ENCODE assay signal across 25 cellular contexts in the genomic region with DNA sequence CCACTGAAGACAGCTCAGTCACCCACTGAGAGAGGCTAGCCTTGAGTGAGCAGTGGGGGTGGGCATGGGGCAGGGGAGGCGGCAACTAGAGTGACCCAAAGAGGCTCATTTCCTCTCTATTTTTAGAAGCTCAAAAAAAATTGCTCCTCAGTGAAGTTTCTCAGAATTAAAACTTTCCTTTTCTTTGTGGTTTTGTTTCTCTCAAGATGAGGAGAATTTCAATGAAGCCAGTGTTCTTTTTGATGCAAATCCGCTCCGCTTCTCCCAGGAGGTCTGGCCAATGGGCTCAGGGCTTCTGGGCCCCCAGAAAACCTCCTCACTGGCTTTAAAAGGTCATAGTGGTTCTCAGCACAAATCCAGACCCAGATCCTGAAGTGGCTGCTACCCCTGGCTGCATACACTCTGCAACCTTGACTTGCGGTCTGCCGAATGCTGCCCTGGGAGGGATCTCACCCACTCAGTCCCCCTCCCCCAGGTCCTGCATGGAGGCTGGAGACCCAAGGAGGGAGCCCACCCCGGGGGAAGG. TPM values are rescaled to one million over a fixed set of nuclear protein-coding genes. Genes with fewer than 3 reads are reported as not detected.
DNase-seq lines count a peak whose midpoint lies in the region; ATAC-seq, FAIRE-seq and TF ChIP-seq lines count a peak whose summit lies in the region.
"Had no signal": no experiment of that assay in that cellular context is flagged by ENCODE, and none has a peak within 500 bp of the region (broad histone marks: within the 10 kb centered on the region; RNA-seq: fewer than 3 reads in every experiment).

TSS of gene ACSBG1 (minus strand) at position 51 of the 526 bp plus-strand sequence. CDS start 64 bp downstream, outside the sequence.

- H3K27ac Mint-ChIP-seq in GM23338: peak within 1 kb of the TSS; percentile 79
- H3K27ac Mint-ChIP-seq in WTC11: peak within 1 kb of the TSS; percentile 95
- H3K27ac Mint-ChIP-seq: effector memory CD8-positive, alpha-beta T cell; HFFc6; IgD-negative memory B cell had no signal

- H3K36me3 Mint-ChIP-seq in GM23338 (ENCODE audit: low read depth) (no peaks in the 10 kb centered on the region), WTC11 (no peaks in the 10 kb centered on the region; the same call in 1 of the 2 replicates)
- H3K36me3 Mint-ChIP-seq: CD4-positive, alpha-beta memory T cell; IgD-negative memory B cell had no signal

- H2AFZ ChIP-seq in GM23338: peak within 1 kb of the TSS; percentile 43
- peak within 1 kb of the TSS; percentile 74 for H2AFZ ChIP-seq in neuronal stem cell (ENCODE audit: low read length)

- no peak for FAIRE-seq in small intestine (lab: Jason Lieb, UNC)
- FAIRE-seq: GM12892, keratinocyte had no signal

- H3K4me2 ChIP-seq in GM23338 (peak within 1 kb of the TSS; percentile 70), neuronal stem cell (ENCODE audit: insufficient read depth, low read length, poor library complexity, severe bottlenecking) (no peak within 1 kb of the TSS)

- H3K9ac ChIP-seq in neuronal stem cell (ENCODE audit: low read depth, low read length, poor library complexity): peak within 1 kb of the TSS; percentile 63

- H2BK15ac ChIP-seq in neuronal stem cell (ENCODE audit: low read length): no peak within 1 kb of the TSS

- H3K4me3 ChIP-seq in GM23338 (peak within 1 kb of the TSS; percentile 29), neuronal stem cell (ENCODE audit: low read length in 2 of 2) (no peak within 1 kb of the TSS), small intestine (ENCODE audit: low read depth in 1 of 2, low read length in 2 of 2) (no peak within 1 kb of the TSS), lower lobe of right lung (no peak within 1 kb of the TSS)
- H3K4me3 ChIP-seq: MG63, tibial artery had no signal

- H2AK5ac ChIP-seq in neuronal stem cell (ENCODE audit: low read depth, low read length): peak within 1 kb of the TSS; percentile 46

- TF ChIP-seq CTCF in GM23338 (conservative IDR thresholded peaks at IDR 0.05; ENCODE audit: low read depth in 2 of 2): no peak
- no peak for TF ChIP-seq CTCF in WTC11 (IDR thresholded peaks at IDR 0.05)
- no peak for TF ChIP-seq CTCF in lower lobe of right lung (IDR thresholded peaks at IDR 0.05)

- no peaks in the 10 kb centered on the region for H3K9me3 Mint-ChIP-seq in GM23338
- no peaks in the 10 kb centered on the region; the same call in 1 of the 2 replicates for H3K9me3 Mint-ChIP-seq in WTC11
- H3K9me3 Mint-ChIP-seq: CD4-positive, alpha-beta memory T cell; effector memory CD8-positive, alpha-beta T cell; HFFc6; IgD-negative memory B cell had no signal

- H3K4me1 ChIP-seq in GM23338 (ENCODE audit: insufficient read depth) (peaks cover 25% of the 10 kb centered on the region), neuronal stem cell (ENCODE audit: control insufficient read depth in 2 of 2, insufficient read depth in 1 of 2, low read depth in 1 of 2, low read length in 2 of 2) (peaks cover 4 to 13% of the 10 kb centered on the region in 2 donors), small intestine (ENCODE audit: control insufficient read depth in 2 of 2, insufficient read depth in 1 of 2, low read depth in 1 of 2, low read length in 1 of 2) (no peaks in the 10 kb centered on the region), lower lobe of right lung (no peaks in the 10 kb centered on the region)
- H3K4me1 ChIP-seq: tibial artery had no signal

- no peak within 1 kb of the TSS for H4K91ac ChIP-seq in neuronal stem cell (ENCODE audit: low read depth, low read length, poor library complexity)

- intact Hi-C loops in lower lobe of right lung (cut with DNase I): no loop called here

- H3K27me3 ChIP-seq in GM23338 (ENCODE audit: insufficient read depth) (no peaks in the 10 kb centered on the region), neuronal stem cell (ENCODE audit: control insufficient read depth in 3 of 3, insufficient read depth in 3 of 3, low read depth in 1 of 3, low read length in 3 of 3) (no peaks in the 10 kb centered on the region), small intestine (ENCODE audit: control insufficient read depth in 2 of 2, insufficient read depth in 2 of 2, low read length in 2 of 2) (no peaks in the 10 kb centered on the region), lower lobe of right lung (ENCODE audit: low read depth) (no peaks in the 10 kb centered on the region)
- H3K27me3 ChIP-seq: MG63 had no signal

- H3F3A ChIP-seq in GM23338 (replicated peaks; ENCODE audit: low read depth): peaks cover 5% of the 10 kb centered on the region; the same call in 1 of the 2 replicates

- DNase-seq in GM23338 (ENCODE audit: low spot score) (peak; percentile 61), WTC11 (ENCODE audit: low spot score) (peak; percentile 28), foreskin melanocyte (peak; percentile 52), neuronal stem cell (ENCODE audit: low spot score) (no peak), NCI-H345 treated with DMSO at 0.1 percent for 48 hours (lab: John Stamatoyannopoulos, UW; ENCODE audit: unreplicated experiment) (no peak), small intestine (no peak), lower lobe of right lung (no peak), NCI-H2107 (lab: John Stamatoyannopoulos, UW) (no peak)
- DNase-seq: activated effector memory CD4-positive, alpha-beta T cell treated with Interleukin-2 at 50 U/mL for 16 hours; amniotic stem cell; CD4-positive, alpha-beta memory T cell; central memory CD4-positive, alpha-beta T cell; DMS53; effector memory CD8-positive, alpha-beta T cell; HFFc6; MG63; NCI-H1930; retina; RPMI8226; tibial artery had no signal

- H3K36me3 ChIP-seq in GM23338 (ENCODE audit: insufficient read depth): no peaks in the 10 kb centered on the region
- H3K36me3 ChIP-seq in neuronal stem cell (replicated peaks in 1 of 2; ENCODE audit: control insufficient read depth in 2 of 2, insufficient read depth in 2 of 2, low read length in 2 of 2): no peaks in the 10 kb centered on the region
- H3K36me3 ChIP-seq in small intestine (ENCODE audit: control insufficient read depth in 2 of 2, insufficient read depth in 2 of 2, low read length in 2 of 2): no peaks in the 10 kb centered on the region
- H3K36me3 ChIP-seq in lower lobe of right lung: no peaks in the 10 kb centered on the region
- H3K36me3 ChIP-seq: MG63, tibial artery had no signal

- no peaks in the 10 kb centered on the region for H3K79me1 ChIP-seq in neuronal stem cell (ENCODE audit: low read depth, low read length)

- no peaks in the 10 kb centered on the region for H4K20me1 ChIP-seq in GM23338 (replicated peaks; ENCODE audit: insufficient read depth)

- POLR2A ChIA-PET in WTC11 (lab: Charles Lee): interaction anchor here (1.6 kb wide), 1 partner anchor 31 kb away, joined by 4 read pairs; no protein-coding TSS in a partner anchor

- ATAC-seq in GM23338: peak; percentile 81
- ATAC-seq in WTC11: peak; percentile 86
- no peak for ATAC-seq in lower lobe of right lung
- ATAC-seq: effector memory CD8-positive, alpha-beta T cell had no signal

- H3K4ac ChIP-seq in neuronal stem cell (ENCODE audit: low read length): no peak within 1 kb of the TSS

- H3K18ac ChIP-seq in neuronal stem cell (ENCODE audit: low read length): peak within 1 kb of the TSS; percentile 44

- H3K4me3 Mint-ChIP-seq in GM23338: peak within 1 kb of the TSS; percentile 42
- H3K4me3 Mint-ChIP-seq in WTC11: peak within 1 kb of the TSS; percentile 21
- H3K4me3 Mint-ChIP-seq: CD4-positive, alpha-beta memory T cell; effector memory CD8-positive, alpha-beta T cell; HFFc6; IgD-negative memory B cell had no signal

- H4K8ac ChIP-seq in neuronal stem cell (ENCODE audit: low read depth, low read length): no peak within 1 kb of the TSS

- no peak within 1 kb of the TSS for H3K23ac ChIP-seq in neuronal stem cell (ENCODE audit: low read depth, low read length, poor library complexity)

- H3K14ac ChIP-seq in neuronal stem cell (ENCODE audit: low read length): no peak within 1 kb of the TSS

- H2BK12ac ChIP-seq in neuronal stem cell (ENCODE audit: low read length): no peak within 1 kb of the TSS

- CTCF ChIA-PET in WTC11 (lab: Charles Lee): interaction anchor here (0.6 to 1.4 kb wide), 5 partner anchors 86 to 275 kb away, joined by 3 to 5 read pairs (median 4); no protein-coding TSS in a partner anchor

- H3K27ac ChIP-seq in GM23338 (ENCODE audit: low read depth) (peak within 1 kb of the TSS; percentile 89), neuronal stem cell (replicated peaks; ENCODE audit: low read length) (no peak within 1 kb of the TSS), small intestine (ENCODE audit: low read depth in 1 of 2, low read length in 1 of 2) (no peak within 1 kb of the TSS), lower lobe of right lung (no peak within 1 kb of the TSS)
- H3K27ac ChIP-seq: tibial artery had no signal

- WGBS in neuronal stem cell (ENCODE audit: extremely low coverage in 2 of 2, insufficient read length in 2 of 2, insufficient replicate concordance in 1 of 2), 2 donors: no CpG with 5 or more reads among the region's 6 CpGs
- 63 to 85% (median 70%) methylated on average over 6 of the region's 6 CpGs for WGBS in small intestine, 3 donors

- H3K27me3 Mint-ChIP-seq in GM23338 (ENCODE audit: insufficient read depth, low read depth, poor library complexity) (peaks cover 12% of the 10 kb centered on the region), WTC11 (ENCODE audit: low read depth) (no peaks in the 10 kb centered on the region; the same call in 1 of the 2 replicates)

- H3K9me2 ChIP-seq in GM23338 (ENCODE audit: insufficient read depth): peaks cover 6% of the 10 kb centered on the region; the same call in 1 of the 2 replicates

- no peaks in the 10 kb centered on the region for H3K9me3 ChIP-seq in neuronal stem cell (replicated peaks in 1 of 2; ENCODE audit: control insufficient read depth in 2 of 2, insufficient read depth in 1 of 2, low read depth in 1 of 2, low read length in 2 of 2)
- H3K9me3 ChIP-seq in small intestine (ENCODE audit: control insufficient read depth, low read depth): no peaks in the 10 kb centered on the region
- H3K9me3 ChIP-seq in lower lobe of right lung: no peaks in the 10 kb centered on the region
- H3K9me3 ChIP-seq: MG63, tibial artery had no signal

- no peaks in the 10 kb centered on the region for H3K79me2 ChIP-seq in GM23338 (replicated peaks; ENCODE audit: insufficient read depth)

- peak within 1 kb of the TSS; percentile 11 for H2BK120ac ChIP-seq in neuronal stem cell (ENCODE audit: low read depth, low read length)

- H2BK5ac ChIP-seq in neuronal stem cell (ENCODE audit: low read length): no peak within 1 kb of the TSS

- H3K4me1 Mint-ChIP-seq in GM23338 (peaks cover 28% of the 10 kb centered on the region), WTC11 (peaks cover 29% of the 10 kb centered on the region)
- H3K4me1 Mint-ChIP-seq: CD4-positive, alpha-beta memory T cell; IgD-negative memory B cell had no signal

TF ChIP-seq in GM23338, 12 proteins besides CTCF, POLR2A, EP300 and RAD21 (continues in another document):
- TF ChIP-seq ZNF331 (CRISPR knock-in tag; IDR thresholded peaks at IDR 0.05; ENCODE audit: low read depth): no peak

TF ChIP-seq in WTC11, 78 proteins besides CTCF, POLR2A, EP300 and RAD21 (continues in another document):
- no peak for TF ChIP-seq IRF2 (CRISPR knock-in tag; IDR thresholded peaks at IDR 0.05; ENCODE audit: borderline replicate concordance, low read depth)

RNA-seq across cellular contexts. Expression of gene ACSBG1, which starts in this region (rescaled TPM):
- total RNA-seq in GM23338 (2014; rRNA removed; shearing (Covaris generic)): 7.3 and 10.0 TPM in 2 replicates
- polyA plus RNA-seq in GM23338 (2016; fragmentation: Nextera tagmentation; extraction: Ambion mirVana): 1.9 TPM in 2 replicates
- 4.1 to 5.8 TPM (median 5.0 TPM) in 3 replicates for total RNA-seq in WTC11 (2021)
- 0.57 TPM for polyA plus RNA-seq in neuronal stem cell (2013, experiment 1 of 2)
- 0.93 TPM for polyA plus RNA-seq in neuronal stem cell (2013, experiment 2 of 2)
- polyA plus RNA-seq in small intestine: under 1 TPM; 0.54 to 0.67 (median 0.55) TPM
- total RNA-seq in lower lobe of right lung: 1.8 TPM
- total RNA-seq: CD4-positive, alpha-beta memory T cell; fibroblast of lung; HFFc6 had no signal
- polyA plus RNA-seq: AG04450; CD4-positive, alpha-beta memory T cell; fibroblast of lung; IgD-negative memory B cell had no signal

Comparison
In these comparisons a context has a peak if more than half of its experiments do, and no peak if none do; other contexts are left out.
1. ATAC-seq: peak in GM23338 (single experiment) and WTC11 (single experiment); none in lower lobe of right lung (0 of 2).
2. DNase-seq: peak in GM23338 (single experiment), WTC11 (single experiment) and foreskin melanocyte (single experiment); none in neuronal stem cell (single experiment), NCI-H345 treated with DMSO at 0.1 percent for 48 hours (single experiment), small intestine (single experiment), lower lobe of right lung (single experiment) and NCI-H2107 (single experiment).